1 cellular context compared by ENCODE assay signal in genomic region chr1:185917646-185918045, GRCh38.
A peak's percentile ranks its signal among the peaks of the same experiment; 100 is the strongest.
TF ChIP-seq lines count a peak whose summit lies in the region.

No MANE protein-coding gene starts in this region.

TF ChIP-seq in K562, 482 proteins besides CTCF, POLR2A, EP300 and RAD21 (continued from another document and continues in another):
- TF ChIP-seq, protein P1, sequence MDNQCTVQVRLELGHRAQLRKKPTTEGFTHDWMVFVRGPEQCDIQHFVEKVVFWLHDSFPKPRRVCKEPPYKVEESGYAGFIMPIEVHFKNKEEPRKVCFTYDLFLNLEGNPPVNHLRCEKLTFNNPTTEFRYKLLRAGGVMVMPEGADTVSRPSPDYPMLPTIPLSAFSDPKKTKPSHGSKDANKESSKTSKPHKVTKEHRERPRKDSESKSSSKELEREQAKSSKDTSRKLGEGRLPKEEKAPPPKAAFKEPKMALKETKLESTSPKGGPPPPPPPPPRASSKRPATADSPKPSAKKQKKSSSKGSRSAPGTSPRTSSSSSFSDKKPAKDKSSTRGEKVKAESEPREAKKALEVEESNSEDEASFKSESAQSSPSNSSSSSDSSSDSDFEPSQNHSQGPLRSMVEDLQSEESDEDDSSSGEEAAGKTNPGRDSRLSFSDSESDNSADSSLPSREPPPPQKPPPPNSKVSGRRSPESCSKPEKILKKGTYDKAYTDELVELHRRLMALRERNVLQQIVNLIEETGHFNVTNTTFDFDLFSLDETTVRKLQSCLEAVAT (IDR thresholded peaks at IDR 0.05): no peak
- TF ChIP-seq EHMT2 (IDR thresholded peaks at IDR 0.05): peak; percentile 95
- TF ChIP-seq NCOA1 (IDR thresholded peaks at IDR 0.05; ENCODE audit: low read depth): no peak
- no peak for TF ChIP-seq ZNF253 (CRISPR knock-in tag; conservative IDR thresholded peaks at IDR 0.05)
- no peak for TF ChIP-seq HMG20A (CRISPR knock-in tag; conservative IDR thresholded peaks at IDR 0.05)
- 0 out of 2 replicates have a peak, but pooled peaks have one; percentile 35 for TF ChIP-seq ZNF197 (CRISPR knock-in tag; IDR thresholded peaks at IDR 0.05; ENCODE audit: low read depth)
- no peak for TF ChIP-seq SMAD4 (CRISPR knock-in tag; conservative IDR thresholded peaks at IDR 0.05)
- TF ChIP-seq KDM1A (IDR thresholded peaks at IDR 0.05): no peak
- TF ChIP-seq, protein P2, sequence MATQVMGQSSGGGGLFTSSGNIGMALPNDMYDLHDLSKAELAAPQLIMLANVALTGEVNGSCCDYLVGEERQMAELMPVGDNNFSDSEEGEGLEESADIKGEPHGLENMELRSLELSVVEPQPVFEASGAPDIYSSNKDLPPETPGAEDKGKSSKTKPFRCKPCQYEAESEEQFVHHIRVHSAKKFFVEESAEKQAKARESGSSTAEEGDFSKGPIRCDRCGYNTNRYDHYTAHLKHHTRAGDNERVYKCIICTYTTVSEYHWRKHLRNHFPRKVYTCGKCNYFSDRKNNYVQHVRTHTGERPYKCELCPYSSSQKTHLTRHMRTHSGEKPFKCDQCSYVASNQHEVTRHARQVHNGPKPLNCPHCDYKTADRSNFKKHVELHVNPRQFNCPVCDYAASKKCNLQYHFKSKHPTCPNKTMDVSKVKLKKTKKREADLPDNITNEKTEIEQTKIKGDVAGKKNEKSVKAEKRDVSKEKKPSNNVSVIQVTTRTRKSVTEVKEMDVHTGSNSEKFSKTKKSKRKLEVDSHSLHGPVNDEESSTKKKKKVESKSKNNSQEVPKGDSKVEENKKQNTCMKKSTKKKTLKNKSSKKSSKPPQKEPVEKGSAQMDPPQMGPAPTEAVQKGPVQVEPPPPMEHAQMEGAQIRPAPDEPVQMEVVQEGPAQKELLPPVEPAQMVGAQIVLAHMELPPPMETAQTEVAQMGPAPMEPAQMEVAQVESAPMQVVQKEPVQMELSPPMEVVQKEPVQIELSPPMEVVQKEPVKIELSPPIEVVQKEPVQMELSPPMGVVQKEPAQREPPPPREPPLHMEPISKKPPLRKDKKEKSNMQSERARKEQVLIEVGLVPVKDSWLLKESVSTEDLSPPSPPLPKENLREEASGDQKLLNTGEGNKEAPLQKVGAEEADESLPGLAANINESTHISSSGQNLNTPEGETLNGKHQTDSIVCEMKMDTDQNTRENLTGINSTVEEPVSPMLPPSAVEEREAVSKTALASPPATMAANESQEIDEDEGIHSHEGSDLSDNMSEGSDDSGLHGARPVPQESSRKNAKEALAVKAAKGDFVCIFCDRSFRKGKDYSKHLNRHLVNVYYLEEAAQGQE (CRISPR knock-in tag; IDR thresholded peaks at IDR 0.05; ENCODE audit: low read depth): peak; percentile 95
- TF ChIP-seq ZNF830 (CRISPR knock-in tag; IDR thresholded peaks at IDR 0.05): no peak
- no peak for TF ChIP-seq LARP7 (IDR thresholded peaks at IDR 0.05)
- TF ChIP-seq, protein P3, sequence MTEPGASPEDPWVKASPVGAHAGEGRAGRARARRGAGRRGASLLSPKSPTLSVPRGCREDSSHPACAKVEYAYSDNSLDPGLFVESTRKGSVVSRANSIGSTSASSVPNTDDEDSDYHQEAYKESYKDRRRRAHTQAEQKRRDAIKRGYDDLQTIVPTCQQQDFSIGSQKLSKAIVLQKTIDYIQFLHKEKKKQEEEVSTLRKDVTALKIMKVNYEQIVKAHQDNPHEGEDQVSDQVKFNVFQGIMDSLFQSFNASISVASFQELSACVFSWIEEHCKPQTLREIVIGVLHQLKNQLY (CRISPR knock-in tag; conservative IDR thresholded peaks at IDR 0.05): no peak
- no peak for TF ChIP-seq MTA3 (IDR thresholded peaks at IDR 0.05; ENCODE audit: borderline replicate concordance)
- no peak for TF ChIP-seq ZNF511 (CRISPR knock-in tag; IDR thresholded peaks at IDR 0.05)
- TF ChIP-seq EP400 (IDR thresholded peaks at IDR 0.05): no peak
- TF ChIP-seq BACH1 (tag; IDR thresholded peaks at IDR 0.05): no peak
- no peak for TF ChIP-seq HNRNPK (IDR thresholded peaks at IDR 0.05; ENCODE audit: low read depth, low read length, poor library complexity, severe bottlenecking)
- TF ChIP-seq NR2C2 (CRISPR knock-in tag; IDR thresholded peaks at IDR 0.05): no peak
- no peak for TF ChIP-seq NR2C2 (tag; IDR thresholded peaks at IDR 0.05)
- no peak for TF ChIP-seq ILF3 (IDR thresholded peaks at IDR 0.05; ENCODE audit: borderline replicate concordance)
- TF ChIP-seq ZNF445 (CRISPR knock-in tag; IDR thresholded peaks at IDR 0.05; ENCODE audit: low read depth): no peak
- TF ChIP-seq CREBBP (IDR thresholded peaks at IDR 0.05; ENCODE audit: low read depth, low read length): no peak
- TF ChIP-seq NCOR1 (IDR thresholded peaks at IDR 0.05): no peak
- TF ChIP-seq U2AF1 (optimal IDR thresholded peaks at IDR 0.05; ENCODE audit: low read depth, low read length): no peak
- no peak for TF ChIP-seq PREB (CRISPR knock-in tag; IDR thresholded peaks at IDR 0.05)
- no peak for TF ChIP-seq PML (IDR thresholded peaks at IDR 0.05; ENCODE audit: low read length)
- peak; percentile 10 for TF ChIP-seq MEIS2 (IDR thresholded peaks at IDR 0.05; ENCODE audit: partially characterized antibody)
- no peak for TF ChIP-seq ZNF79 (CRISPR knock-in tag; IDR thresholded peaks at IDR 0.05; ENCODE audit: low read depth)
- no peak for TF ChIP-seq HCFC1 (IDR thresholded peaks at IDR 0.05; ENCODE audit: low read depth, low read length)
- TF ChIP-seq SIN3A (IDR thresholded peaks at IDR 0.05; ENCODE audit: borderline replicate concordance in 2 of 2, control insufficient read depth in 1 of 2, low read depth in 2 of 2, low read length in 2 of 2): no peak
- peak; percentile 51 for TF ChIP-seq GATA2 (CRISPR knock-in tag; IDR thresholded peaks at IDR 0.05)
- no peak for TF ChIP-seq POLR2B (IDR thresholded peaks at IDR 0.05; ENCODE audit: low read depth, partially characterized antibody)
- TF ChIP-seq RBM39 (optimal IDR thresholded peaks at IDR 0.05; ENCODE audit: low read depth, low read length): no peak
- no peak for TF ChIP-seq ZNF175 (CRISPR knock-in tag; IDR thresholded peaks at IDR 0.05; ENCODE audit: low read depth)
- TF ChIP-seq, protein P4, sequence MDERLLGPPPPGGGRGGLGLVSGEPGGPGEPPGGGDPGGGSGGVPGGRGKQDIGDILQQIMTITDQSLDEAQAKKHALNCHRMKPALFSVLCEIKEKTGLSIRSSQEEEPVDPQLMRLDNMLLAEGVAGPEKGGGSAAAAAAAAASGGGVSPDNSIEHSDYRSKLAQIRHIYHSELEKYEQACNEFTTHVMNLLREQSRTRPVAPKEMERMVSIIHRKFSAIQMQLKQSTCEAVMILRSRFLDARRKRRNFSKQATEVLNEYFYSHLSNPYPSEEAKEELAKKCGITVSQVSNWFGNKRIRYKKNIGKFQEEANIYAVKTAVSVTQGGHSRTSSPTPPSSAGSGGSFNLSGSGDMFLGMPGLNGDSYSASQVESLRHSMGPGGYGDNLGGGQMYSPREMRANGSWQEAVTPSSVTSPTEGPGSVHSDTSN (CRISPR knock-in tag; IDR thresholded peaks at IDR 0.05; ENCODE audit: low read depth): no peak
- TF ChIP-seq, protein P4 (tag; conservative IDR thresholded peaks at IDR 0.05; ENCODE audit: low read depth): peak; percentile 26; the same call in 1 of the 2 replicates
- no peak for TF ChIP-seq NFE2L1 (tag; IDR thresholded peaks at IDR 0.05; ENCODE audit: borderline replicate concordance, low read depth)
- TF ChIP-seq ZNF124 (CRISPR knock-in tag; IDR thresholded peaks at IDR 0.05): no peak
- TF ChIP-seq SRF (CRISPR knock-in tag; IDR thresholded peaks at IDR 0.05): no peak
- no peak for TF ChIP-seq BRD9 (IDR thresholded peaks at IDR 0.05; ENCODE audit: low read depth, partially characterized antibody)
- TF ChIP-seq TBP (optimal IDR thresholded peaks at IDR 0.05; ENCODE audit: low read depth, low read length): no peak
- TF ChIP-seq, protein P5, sequence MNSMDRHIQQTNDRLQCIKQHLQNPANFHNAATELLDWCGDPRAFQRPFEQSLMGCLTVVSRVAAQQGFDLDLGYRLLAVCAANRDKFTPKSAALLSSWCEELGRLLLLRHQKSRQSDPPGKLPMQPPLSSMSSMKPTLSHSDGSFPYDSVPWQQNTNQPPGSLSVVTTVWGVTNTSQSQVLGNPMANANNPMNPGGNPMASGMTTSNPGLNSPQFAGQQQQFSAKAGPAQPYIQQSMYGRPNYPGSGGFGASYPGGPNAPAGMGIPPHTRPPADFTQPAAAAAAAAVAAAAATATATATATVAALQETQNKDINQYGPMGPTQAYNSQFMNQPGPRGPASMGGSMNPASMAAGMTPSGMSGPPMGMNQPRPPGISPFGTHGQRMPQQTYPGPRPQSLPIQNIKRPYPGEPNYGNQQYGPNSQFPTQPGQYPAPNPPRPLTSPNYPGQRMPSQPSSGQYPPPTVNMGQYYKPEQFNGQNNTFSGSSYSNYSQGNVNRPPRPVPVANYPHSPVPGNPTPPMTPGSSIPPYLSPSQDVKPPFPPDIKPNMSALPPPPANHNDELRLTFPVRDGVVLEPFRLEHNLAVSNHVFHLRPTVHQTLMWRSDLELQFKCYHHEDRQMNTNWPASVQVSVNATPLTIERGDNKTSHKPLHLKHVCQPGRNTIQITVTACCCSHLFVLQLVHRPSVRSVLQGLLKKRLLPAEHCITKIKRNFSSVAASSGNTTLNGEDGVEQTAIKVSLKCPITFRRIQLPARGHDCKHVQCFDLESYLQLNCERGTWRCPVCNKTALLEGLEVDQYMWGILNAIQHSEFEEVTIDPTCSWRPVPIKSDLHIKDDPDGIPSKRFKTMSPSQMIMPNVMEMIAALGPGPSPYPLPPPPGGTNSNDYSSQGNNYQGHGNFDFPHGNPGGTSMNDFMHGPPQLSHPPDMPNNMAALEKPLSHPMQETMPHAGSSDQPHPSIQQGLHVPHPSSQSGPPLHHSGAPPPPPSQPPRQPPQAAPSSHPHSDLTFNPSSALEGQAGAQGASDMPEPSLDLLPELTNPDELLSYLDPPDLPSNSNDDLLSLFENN (IDR thresholded peaks at IDR 0.05; ENCODE audit: low read depth in 2 of 2, low read length in 2 of 2): no peak
- TF ChIP-seq ZC3H8 (IDR thresholded peaks at IDR 0.05): no peak
- no peak for TF ChIP-seq ELF1 (tag; IDR thresholded peaks at IDR 0.05)
- TF ChIP-seq MCM5 (IDR thresholded peaks at IDR 0.05; ENCODE audit: low read depth): no peak
- TF ChIP-seq ZNF3 (CRISPR knock-in tag; IDR thresholded peaks at IDR 0.05): no peak
- no peak for TF ChIP-seq TRIM24 (IDR thresholded peaks at IDR 0.05)
- no peak for TF ChIP-seq ZNF274 (IDR thresholded peaks at IDR 0.05; ENCODE audit: borderline replicate concordance, low read depth, low read length)
- TF ChIP-seq CUX1 (CRISPR knock-in tag; IDR thresholded peaks at IDR 0.05): no peak
- TF ChIP-seq ESRRB (CRISPR knock-in tag; IDR thresholded peaks at IDR 0.05; ENCODE audit: borderline replicate concordance): no peak
- no peak for TF ChIP-seq ZNF707 (CRISPR knock-in tag; conservative IDR thresholded peaks at IDR 0.05)
